26 cellular contexts compared by ENCODE assay signal in genomic region chr10:77680065-77680464, GRCh38. TPM values are rescaled to one million over a fixed set of nuclear protein-coding genes. Genes with fewer than 3 reads are reported as not detected.
"Had no signal": no experiment of that assay in that cellular context is flagged by ENCODE, and none has a peak within 500 bp of the region (broad histone marks: within the 10 kb centered on the region; RNA-seq: fewer than 3 reads in every experiment).

No MANE protein-coding gene starts in this region.

- H3K36me3 ChIP-seq: breast epithelium had no signal

- H3K4me3 Mint-ChIP-seq: activated CD8-positive, alpha-beta T cell treated with anti-CD3 and anti-CD28 coated beads, Interleukin-2, amount 10 ng/mL, durations not matched to agents 7 days and 5 days; activated naive CD8-positive, alpha-beta T cell treated with anti-CD3 and anti-CD28 coated beads, Interleukin-2, amount 10 ng/mL, durations not matched to agents 7 days and 5 days; T-cell had no signal

- ATAC-seq: activated CD8-positive, alpha-beta T cell treated with anti-CD3 and anti-CD28 coated beads, Interleukin-2, amount 10 ng/mL, durations not matched to agents 7 days and 5 days; PC-3; T-cell had no signal

- H3K4me1 ChIP-seq: breast epithelium had no signal

- H3K9me3 ChIP-seq: breast epithelium had no signal

- H3K27ac ChIP-seq: breast epithelium, KMS-11, VCaP had no signal

- DNase-seq: activated CD4-positive, alpha-beta T cell treated with anti-CD3 and anti-CD28 coated beads for 48 hours; activated CD4-positive, alpha-beta T cell treated with anti-CD3 and anti-CD28 coated beads, Interleukin-2, amount 50 U/mL, for 4 hours; activated CD8-positive, alpha-beta memory T cell treated with anti-CD3 and anti-CD28 coated beads, Interleukin-2, amount 50 U/mL, for 48 hours; activated CD8-positive, alpha-beta T cell treated with anti-CD3 and anti-CD28 coated beads, Interleukin-2, amount 10 ng/mL, durations not matched to agents 7 days and 5 days; activated naive CD4-positive, alpha-beta T cell treated with anti-CD3 and anti-CD28 coated beads, Interleukin-2, amount 50 U/mL, for 16 hours; activated naive CD8-positive, alpha-beta T cell treated with anti-CD3 and anti-CD28 coated beads, Interleukin-2, amount 10 ng/mL, durations not matched to agents 7 days and 5 days; activated T-cell treated with anti-CD3 and anti-CD28 coated beads, Interleukin-2, amount 50 U/mL, for 1 hour; aorta; caudate nucleus; MV-4-11; NCI-H1092 treated with DMSO at 0.1 percent for 48 hours; NCI-H1417 treated with DMSO at 0.1 percent for 48 hours; NCI-H187 treated with DMSO at 0.1 percent for 48 hours; NCI-H2081 treated with DMSO at 0.1 percent for 48 hours; NCI-H446; NCI-H524; PC-3; SHP77 treated with DMSO at 0.1 percent for 48 hours; T-cell; T-helper 2 cell; T1000 had no signal

- H3K9ac ChIP-seq: KMS-11 had no signal

- H3K9me3 Mint-ChIP-seq: activated naive CD8-positive, alpha-beta T cell treated with anti-CD3 and anti-CD28 coated beads, Interleukin-2, amount 10 ng/mL, durations not matched to agents 7 days and 5 days; T-cell had no signal

- H3K4me3 ChIP-seq: breast epithelium had no signal

- H3K4me1 Mint-ChIP-seq: activated naive CD8-positive, alpha-beta T cell treated with anti-CD3 and anti-CD28 coated beads, Interleukin-2, amount 10 ng/mL, durations not matched to agents 7 days and 5 days; T-cell had no signal

- H3K4me2 ChIP-seq: KMS-11 had no signal

- H3K27me3 ChIP-seq: breast epithelium had no signal

- FAIRE-seq: TTC549 had no signal

- H3K27ac Mint-ChIP-seq: activated CD8-positive, alpha-beta T cell treated with anti-CD3 and anti-CD28 coated beads, Interleukin-2, amount 10 ng/mL, durations not matched to agents 7 days and 5 days; activated naive CD8-positive, alpha-beta T cell treated with anti-CD3 and anti-CD28 coated beads, Interleukin-2, amount 10 ng/mL, durations not matched to agents 7 days and 5 days; T-cell had no signal

- H3K36me3 Mint-ChIP-seq: activated naive CD8-positive, alpha-beta T cell treated with anti-CD3 and anti-CD28 coated beads, Interleukin-2, amount 10 ng/mL, durations not matched to agents 7 days and 5 days; T-cell had no signal

RNA-seq across cellular contexts. Expression of gene KCNMA1, which starts 42.5 kb away (rescaled TPM):
- total RNA-seq: SK-MEL-5 had no signal
